ENCODE assay signal across 8 cellular contexts in genomic region chr17:74204474-74204873, GRCh38. TPM values are rescaled to one million over a fixed set of nuclear protein-coding genes. Genes with fewer than 3 reads are reported as not detected.
DNase-seq lines count a peak whose midpoint lies in the region; ATAC-seq and TF ChIP-seq lines count a peak whose summit lies in the region.

No MANE protein-coding gene starts in this region.

- peaks cover 27% of the 10 kb centered on the region for H3K36me3 Mint-ChIP-seq in T-cell

- CTCF ChIA-PET in T-cell (lab: Charles Lee), result interaction anchor here in 1 of 2 donors (1.7 kb wide), 1 partner anchor 9 kb away, joined by 12 read pairs; the partner anchor contains the start of gene TTYH2

- H3K9me3 Mint-ChIP-seq in T-cell, result no peaks in the 10 kb centered on the region

- no peak for ATAC-seq in T-cell (replicated peaks in 1 of 4)
- no peak for ATAC-seq in HG02678 (IDR thresholded peaks at IDR 0.05; ENCODE audit: unreplicated experiment)

- peak overlapping the region; percentile 91 to 99 (median 95) for H3K4me3 Mint-ChIP-seq in T-cell

- H3K4me3 ChIP-seq in GM12864 (ENCODE audit: low read depth, low read length) (peak overlapping the region; percentile 93), fibroblast of pulmonary artery (replicated peaks; ENCODE audit: low read depth, low read length) (peak overlapping the region; percentile 94), retinal pigment epithelial cell (ENCODE audit: low read length) (peak overlapping the region; percentile 99)

- no peak for DNase-seq in GM12864 (ENCODE audit: low read depth)
- DNase-seq in T-cell, result no peak
- DNase-seq in fibroblast of pulmonary artery (ENCODE audit: low read depth), result no peak
- DNase-seq in retinal pigment epithelial cell (ENCODE audit: low read depth), result no peak
- DNase-seq in HuH-7 (ENCODE audit: low spot score), result no peak
- no peak for DNase-seq in NCI-H345 (lab: John Stamatoyannopoulos, UW)
- DNase-seq in ecto neural progenitor cell (ENCODE audit: low spot score), result no peak

- POLR2A ChIA-PET in T-cell (lab: Charles Lee), result no interaction called here

- TF ChIP-seq CTCF in GM12864 (IDR thresholded peaks at IDR 0.05; ENCODE audit: low read depth, low read length, missing control alignments), result no peak
- TF ChIP-seq CTCF in fibroblast of pulmonary artery (IDR thresholded peaks at IDR 0.05; ENCODE audit: low read length, missing control alignments), result no peak
- TF ChIP-seq CTCF in retinal pigment epithelial cell (conservative IDR thresholded peaks at IDR 0.05; ENCODE audit: low read depth, low read length), result no peak

- peak overlapping the region; percentile 93 to 98 for H3K27ac Mint-ChIP-seq in T-cell

- H3K27me3 Mint-ChIP-seq in T-cell, result peaks cover 10 to 19% of the 10 kb centered on the region in 2 donors

- H3K4me1 Mint-ChIP-seq in T-cell, result peaks cover 40 to 54% (median 51%) of the 10 kb centered on the region in 3 donors

RNA-seq across cellular contexts. Expression of gene RPL38, which starts 1.0 kb away (rescaled TPM):
- 1,000 to 10,000 TPM; 1,569 to 1,786 (median 1,717) TPM for total RNA-seq in T-cell

RNA-seq across cellular contexts. Expression of gene TTYH2, which starts 8.9 kb away (rescaled TPM):
- 10 to 100 TPM; 10.0 to 21.7 (median 16.0) TPM for total RNA-seq in T-cell
